In genomic region chr17:75878174-75878998, GRCh38 we compare ENCODE assay signal across 8 cellular contexts. TPM values are rescaled to one million over a fixed set of nuclear protein-coding genes. Genes with fewer than 3 reads are reported as not detected.
DNase-seq lines count a peak whose midpoint lies in the region; ATAC-seq and TF ChIP-seq lines count a peak whose summit lies in the region.

Gene TRIM47, minus strand, starts transcription at chr17:75878581. Its CDS starts 33 bp downstream, at chr17:75878548.

- H3K9me3 ChIP-seq in PC-9 (ENCODE audit: insufficient read depth, low read depth) = no peaks in the 10 kb centered on the region
- no peaks in the 10 kb centered on the region for H3K9me3 ChIP-seq in spleen

- H3K4me3 ChIP-seq in PC-9 (peak within 1 kb of the TSS; percentile 96), choroid plexus epithelial cell (ENCODE audit: low read depth, low read length) (peak within 1 kb of the TSS; percentile 66), spleen (peak within 1 kb of the TSS; percentile 49 to 76 (median 70))

- H3F3A ChIP-seq in PC-9 (ENCODE audit: insufficient read depth, low read depth) = peaks cover 44% of the 10 kb centered on the region

- H3K36me3 ChIP-seq in PC-9 (ENCODE audit: low read depth) (no peaks in the 10 kb centered on the region), spleen (peaks cover 0 to 32% (median 11%) of the 10 kb centered on the region in 6 donors)

- H3K27ac ChIP-seq in PC-9 = peak within 1 kb of the TSS; percentile 87
- peak within 1 kb of the TSS; percentile 94 for H3K27ac ChIP-seq in layer of hippocampus (ENCODE audit: low read depth, low read length)
- peak within 1 kb of the TSS; percentile 76 to 94 (median 90) for H3K27ac ChIP-seq in spleen

- CTCF ChIA-PET in PC-9 (lab: Charles Lee) = interaction anchor here (0.6 to 1.4 kb wide), 8 partner anchors 18 to 396 kb away, joined by 3 to 7 read pairs (median 4); partner anchors contain the start of gene TRIM65

- H3K79me2 ChIP-seq in PC-9 (ENCODE audit: low read depth) = 0 out of 2 replicates have a peak, but pooled peaks cover 3% of the 10 kb centered on the region

- H2AFZ ChIP-seq in PC-9 = peak within 1 kb of the TSS; percentile 91

- H3K4me2 ChIP-seq in PC-9 = peak within 1 kb of the TSS; percentile 85

- H3K27me3 ChIP-seq in PC-9 (ENCODE audit: insufficient read depth, low read depth) = no peaks in the 10 kb centered on the region
- H3K27me3 ChIP-seq in layer of hippocampus (ENCODE audit: control insufficient read depth, insufficient read depth, low read length) = no peaks in the 10 kb centered on the region
- peaks cover 0 to 44% (median 6%) of the 10 kb centered on the region in 7 donors for H3K27me3 ChIP-seq in spleen (replicated peaks in 1 of 7)

- H3K4me1 ChIP-seq in PC-9 (replicated peaks; ENCODE audit: insufficient read depth) (peaks cover 29% of the 10 kb centered on the region), spleen (peaks cover 23 to 62% (median 59%) of the 10 kb centered on the region in 6 donors)

- no peak for TF ChIP-seq CTCF in PC-9 (conservative IDR thresholded peaks at IDR 0.05)
- TF ChIP-seq CTCF in choroid plexus epithelial cell (conservative IDR thresholded peaks at IDR 0.05; ENCODE audit: low read depth, low read length) = peak; percentile 53
- TF ChIP-seq CTCF in spleen (IDR thresholded peaks at IDR 0.05 in 8 of 11, conservative IDR thresholded peaks at IDR 0.05 in 3 of 11) = no peak

- 1 to 2% (median 1%) methylated on average over 16 to 87 of the region's 87 CpGs for WGBS in spleen, 5 donors

- POLR2A ChIA-PET in PC-9 (lab: Charles Lee; ENCODE audit: unreplicated experiment) = interaction anchor here (0.5 to 1.4 kb wide), 9 partner anchors 11 to 193 kb away, joined by 3 to 8 read pairs (median 4); no protein-coding TSS in a partner anchor

- intact Hi-C loops in PC-9 (cut with micrococcal nuclease; ENCODE audit: unreplicated experiment) (loop anchor here (1.0 kb wide), 1 partner anchor 33 kb away; no protein-coding TSS in a partner anchor), spleen (cut with DNase I; ENCODE audit: low total_unique reads) (no loop called here)

- no TSS peak for BruUV-seq in PC-9 (replicated peaks; lab: Mats Ljungman, UMichigan)

- no peaks in the 10 kb centered on the region for H4K20me1 ChIP-seq in PC-9 (ENCODE audit: insufficient read depth)

- ATAC-seq in GM19463 (IDR thresholded peaks at IDR 0.05; ENCODE audit: unreplicated experiment) = peak; percentile 13
- ATAC-seq in HG03039 (IDR thresholded peaks at IDR 0.05; ENCODE audit: unreplicated experiment) = no peak

- peak; percentile 65 for DNase-seq in Ammon's horn (ENCODE audit: low spot score)
- peak; percentile 58 to 74 for DNase-seq in PC-9
- DNase-seq in choroid plexus epithelial cell (ENCODE audit: low read depth) = peak; percentile 71
- peak; percentile 88 for DNase-seq in spleen
- DNase-seq in cerebellar nuclear complex (lab: John Stamatoyannopoulos, UW) = no peak

- peak in 1 of 3 donors; percentile 52 for TF ChIP-seq POLR2A in spleen (IDR thresholded peaks at IDR 0.05)

- no peaks in the 10 kb centered on the region for H3K9me2 ChIP-seq in PC-9 (ENCODE audit: insufficient read depth)

RNA-seq across cellular contexts. Expression of gene TRIM47, which starts in this region (rescaled TPM):
- total RNA-seq in PC-9 (2021) (46.1 and 48.3 TPM in 2 replicates), spleen (10 to 100 TPM; 30.8 to 73.8 (median 38.5) TPM)
- 10 to 100 TPM; 28.1 to 42.0 (median 28.4) TPM for polyA plus RNA-seq in spleen

Comparison
In these comparisons a context has a peak if more than half of its experiments do, and no peak if none do; other contexts are left out.
1. DNase-seq: peak in Ammon's horn (single experiment), PC-9 (2 of 2), choroid plexus epithelial cell (single experiment) and spleen (single experiment); none in cerebellar nuclear complex (0 of 2).
2. Peak in every context shown above with its lines, with median percentiles within 50 percentile points of each other: H3K27ac ChIP-seq and H3K4me3 ChIP-seq.